Comparison of ENCODE assay signal across 1 cellular context in the genomic region with DNA sequence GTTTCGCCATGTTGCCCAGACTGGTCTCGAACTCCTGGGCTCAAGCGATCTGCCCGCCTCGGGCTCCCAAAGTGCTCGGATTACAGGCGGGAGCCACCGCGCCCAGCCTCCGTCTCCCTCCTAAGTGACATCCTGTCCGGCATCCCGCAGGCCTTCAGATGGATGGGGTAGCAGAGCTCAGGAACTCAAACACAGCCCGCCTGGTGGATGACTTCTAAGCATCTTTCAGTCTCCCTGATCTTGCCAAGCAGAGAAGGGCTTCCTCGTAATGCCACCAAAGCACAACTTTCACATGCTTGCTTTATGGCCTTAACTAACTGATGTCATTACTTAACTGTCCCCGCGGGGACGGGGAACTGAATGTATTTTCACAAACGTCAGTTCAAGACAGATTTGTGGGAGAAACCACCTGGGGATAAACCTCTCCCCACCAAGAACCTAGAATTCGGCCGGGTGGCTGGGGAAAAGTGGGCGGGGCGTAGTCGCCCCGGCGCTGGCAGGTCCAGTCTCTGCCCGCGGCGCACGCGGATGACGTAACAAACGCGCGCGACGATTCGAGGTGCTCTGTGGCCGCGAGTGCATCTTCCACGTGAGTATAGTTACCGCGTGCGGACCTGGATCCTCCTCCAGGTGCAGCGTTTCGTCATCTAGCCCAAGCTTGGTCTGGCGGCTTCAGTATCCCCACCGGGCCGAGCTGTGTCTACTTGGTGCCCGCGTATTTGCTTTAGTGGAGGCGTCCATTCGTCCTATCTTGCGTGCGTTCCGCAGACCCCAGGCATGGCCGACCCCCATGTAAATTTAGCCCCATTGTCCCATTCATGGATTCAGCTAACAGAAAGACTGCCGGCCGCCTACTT.
TF ChIP-seq lines count a peak whose summit lies in the region.

A gene with protein sequence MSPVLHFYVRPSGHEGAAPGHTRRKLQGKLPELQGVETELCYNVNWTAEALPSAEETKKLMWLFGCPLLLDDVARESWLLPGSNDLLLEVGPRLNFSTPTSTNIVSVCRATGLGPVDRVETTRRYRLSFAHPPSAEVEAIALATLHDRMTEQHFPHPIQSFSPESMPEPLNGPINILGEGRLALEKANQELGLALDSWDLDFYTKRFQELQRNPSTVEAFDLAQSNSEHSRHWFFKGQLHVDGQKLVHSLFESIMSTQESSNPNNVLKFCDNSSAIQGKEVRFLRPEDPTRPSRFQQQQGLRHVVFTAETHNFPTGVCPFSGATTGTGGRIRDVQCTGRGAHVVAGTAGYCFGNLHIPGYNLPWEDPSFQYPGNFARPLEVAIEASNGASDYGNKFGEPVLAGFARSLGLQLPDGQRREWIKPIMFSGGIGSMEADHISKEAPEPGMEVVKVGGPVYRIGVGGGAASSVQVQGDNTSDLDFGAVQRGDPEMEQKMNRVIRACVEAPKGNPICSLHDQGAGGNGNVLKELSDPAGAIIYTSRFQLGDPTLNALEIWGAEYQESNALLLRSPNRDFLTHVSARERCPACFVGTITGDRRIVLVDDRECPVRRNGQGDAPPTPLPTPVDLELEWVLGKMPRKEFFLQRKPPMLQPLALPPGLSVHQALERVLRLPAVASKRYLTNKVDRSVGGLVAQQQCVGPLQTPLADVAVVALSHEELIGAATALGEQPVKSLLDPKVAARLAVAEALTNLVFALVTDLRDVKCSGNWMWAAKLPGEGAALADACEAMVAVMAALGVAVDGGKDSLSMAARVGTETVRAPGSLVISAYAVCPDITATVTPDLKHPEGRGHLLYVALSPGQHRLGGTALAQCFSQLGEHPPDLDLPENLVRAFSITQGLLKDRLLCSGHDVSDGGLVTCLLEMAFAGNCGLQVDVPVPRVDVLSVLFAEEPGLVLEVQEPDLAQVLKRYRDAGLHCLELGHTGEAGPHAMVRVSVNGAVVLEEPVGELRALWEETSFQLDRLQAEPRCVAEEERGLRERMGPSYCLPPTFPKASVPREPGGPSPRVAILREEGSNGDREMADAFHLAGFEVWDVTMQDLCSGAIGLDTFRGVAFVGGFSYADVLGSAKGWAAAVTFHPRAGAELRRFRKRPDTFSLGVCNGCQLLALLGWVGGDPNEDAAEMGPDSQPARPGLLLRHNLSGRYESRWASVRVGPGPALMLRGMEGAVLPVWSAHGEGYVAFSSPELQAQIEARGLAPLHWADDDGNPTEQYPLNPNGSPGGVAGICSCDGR (N-terminal part only) (plus strand): TSS at position 539 of the 857 bp plus-strand sequence. CDS start 4,649 bp downstream, outside the sequence.

TF ChIP-seq in K562, 482 proteins besides CTCF, POLR2A, EP300 and RAD21 (continued from another document and continues in another):
- TF ChIP-seq, protein P1, sequence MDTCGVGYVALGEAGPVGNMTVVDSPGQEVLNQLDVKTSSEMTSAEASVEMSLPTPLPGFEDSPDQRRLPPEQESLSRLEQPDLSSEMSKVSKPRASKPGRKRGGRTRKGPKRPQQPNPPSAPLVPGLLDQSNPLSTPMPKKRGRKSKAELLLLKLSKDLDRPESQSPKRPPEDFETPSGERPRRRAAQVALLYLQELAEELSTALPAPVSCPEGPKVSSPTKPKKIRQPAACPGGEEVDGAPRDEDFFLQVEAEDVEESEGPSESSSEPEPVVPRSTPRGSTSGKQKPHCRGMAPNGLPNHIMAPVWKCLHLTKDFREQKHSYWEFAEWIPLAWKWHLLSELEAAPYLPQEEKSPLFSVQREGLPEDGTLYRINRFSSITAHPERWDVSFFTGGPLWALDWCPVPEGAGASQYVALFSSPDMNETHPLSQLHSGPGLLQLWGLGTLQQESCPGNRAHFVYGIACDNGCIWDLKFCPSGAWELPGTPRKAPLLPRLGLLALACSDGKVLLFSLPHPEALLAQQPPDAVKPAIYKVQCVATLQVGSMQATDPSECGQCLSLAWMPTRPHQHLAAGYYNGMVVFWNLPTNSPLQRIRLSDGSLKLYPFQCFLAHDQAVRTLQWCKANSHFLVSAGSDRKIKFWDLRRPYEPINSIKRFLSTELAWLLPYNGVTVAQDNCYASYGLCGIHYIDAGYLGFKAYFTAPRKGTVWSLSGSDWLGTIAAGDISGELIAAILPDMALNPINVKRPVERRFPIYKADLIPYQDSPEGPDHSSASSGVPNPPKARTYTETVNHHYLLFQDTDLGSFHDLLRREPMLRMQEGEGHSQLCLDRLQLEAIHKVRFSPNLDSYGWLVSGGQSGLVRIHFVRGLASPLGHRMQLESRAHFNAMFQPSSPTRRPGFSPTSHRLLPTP (IDR thresholded peaks at IDR 0.05; ENCODE audit: borderline replicate concordance, extremely low read depth, insufficient read length), result no peak
- TF ChIP-seq ZNF668 (CRISPR knock-in tag; IDR thresholded peaks at IDR 0.05), result no peak
- no peak for TF ChIP-seq ZNF184 (CRISPR knock-in tag; IDR thresholded peaks at IDR 0.05)
- no peak for TF ChIP-seq NR2C2 (CRISPR knock-in tag; IDR thresholded peaks at IDR 0.05)
- no peak; the same call in 1 of the 2 replicates for TF ChIP-seq NR2C2 (tag; IDR thresholded peaks at IDR 0.05)
- TF ChIP-seq ARHGAP35 (IDR thresholded peaks at IDR 0.05; ENCODE audit: partially characterized antibody), result no peak
- no peak for TF ChIP-seq DPF2 (IDR thresholded peaks at IDR 0.05)
- TF ChIP-seq MTA1 (IDR thresholded peaks at IDR 0.05; ENCODE audit: borderline replicate concordance), result peak; percentile 99
- no peak for TF ChIP-seq ZNF217 (CRISPR knock-in tag; IDR thresholded peaks at IDR 0.05)
- TF ChIP-seq E2F3 (CRISPR knock-in tag; IDR thresholded peaks at IDR 0.05), result no peak
- TF ChIP-seq, protein P2, sequence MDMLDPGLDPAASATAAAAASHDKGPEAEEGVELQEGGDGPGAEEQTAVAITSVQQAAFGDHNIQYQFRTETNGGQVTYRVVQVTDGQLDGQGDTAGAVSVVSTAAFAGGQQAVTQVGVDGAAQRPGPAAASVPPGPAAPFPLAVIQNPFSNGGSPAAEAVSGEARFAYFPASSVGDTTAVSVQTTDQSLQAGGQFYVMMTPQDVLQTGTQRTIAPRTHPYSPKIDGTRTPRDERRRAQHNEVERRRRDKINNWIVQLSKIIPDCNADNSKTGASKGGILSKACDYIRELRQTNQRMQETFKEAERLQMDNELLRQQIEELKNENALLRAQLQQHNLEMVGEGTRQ (CRISPR knock-in tag; IDR thresholded peaks at IDR 0.05), result no peak
- TF ChIP-seq SMAD4 (CRISPR knock-in tag; conservative IDR thresholded peaks at IDR 0.05), result peak; percentile 54
- no peak for TF ChIP-seq MCM7 (IDR thresholded peaks at IDR 0.05)
- TF ChIP-seq, protein P3, sequence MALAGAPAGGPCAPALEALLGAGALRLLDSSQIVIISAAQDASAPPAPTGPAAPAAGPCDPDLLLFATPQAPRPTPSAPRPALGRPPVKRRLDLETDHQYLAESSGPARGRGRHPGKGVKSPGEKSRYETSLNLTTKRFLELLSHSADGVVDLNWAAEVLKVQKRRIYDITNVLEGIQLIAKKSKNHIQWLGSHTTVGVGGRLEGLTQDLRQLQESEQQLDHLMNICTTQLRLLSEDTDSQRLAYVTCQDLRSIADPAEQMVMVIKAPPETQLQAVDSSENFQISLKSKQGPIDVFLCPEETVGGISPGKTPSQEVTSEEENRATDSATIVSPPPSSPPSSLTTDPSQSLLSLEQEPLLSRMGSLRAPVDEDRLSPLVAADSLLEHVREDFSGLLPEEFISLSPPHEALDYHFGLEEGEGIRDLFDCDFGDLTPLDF (CRISPR knock-in tag; IDR thresholded peaks at IDR 0.05), result 0 out of 2 replicates have a peak, but pooled peaks have one; percentile 29
- TF ChIP-seq, protein P4, sequence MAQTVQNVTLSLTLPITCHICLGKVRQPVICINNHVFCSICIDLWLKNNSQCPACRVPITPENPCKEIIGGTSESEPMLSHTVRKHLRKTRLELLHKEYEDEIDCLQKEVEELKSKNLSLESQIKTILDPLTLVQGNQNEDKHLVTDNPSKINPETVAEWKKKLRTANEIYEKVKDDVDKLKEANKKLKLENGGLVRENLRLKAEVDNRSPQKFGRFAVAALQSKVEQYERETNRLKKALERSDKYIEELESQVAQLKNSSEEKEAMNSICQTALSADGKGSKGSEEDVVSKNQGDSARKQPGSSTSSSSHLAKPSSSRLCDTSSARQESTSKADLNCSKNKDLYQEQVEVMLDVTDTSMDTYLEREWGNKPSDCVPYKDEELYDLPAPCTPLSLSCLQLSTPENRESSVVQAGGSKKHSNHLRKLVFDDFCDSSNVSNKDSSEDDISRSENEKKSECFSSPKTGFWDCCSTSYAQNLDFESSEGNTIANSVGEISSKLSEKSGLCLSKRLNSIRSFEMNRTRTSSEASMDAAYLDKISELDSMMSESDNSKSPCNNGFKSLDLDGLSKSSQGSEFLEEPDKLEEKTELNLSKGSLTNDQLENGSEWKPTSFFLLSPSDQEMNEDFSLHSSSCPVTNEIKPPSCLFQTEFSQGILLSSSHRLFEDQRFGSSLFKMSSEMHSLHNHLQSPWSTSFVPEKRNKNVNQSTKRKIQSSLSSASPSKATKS (CRISPR knock-in tag; IDR thresholded peaks at IDR 0.05), result no peak
- no peak for TF ChIP-seq ZBTB17 (CRISPR knock-in tag; IDR thresholded peaks at IDR 0.05)
- TF ChIP-seq ZNF133 (CRISPR knock-in tag; IDR thresholded peaks at IDR 0.05), result no peak
- peak; percentile 72; the same call in 1 of the 2 replicates for TF ChIP-seq CEBPB (tag; IDR thresholded peaks at IDR 0.05)
- TF ChIP-seq, protein P5, sequence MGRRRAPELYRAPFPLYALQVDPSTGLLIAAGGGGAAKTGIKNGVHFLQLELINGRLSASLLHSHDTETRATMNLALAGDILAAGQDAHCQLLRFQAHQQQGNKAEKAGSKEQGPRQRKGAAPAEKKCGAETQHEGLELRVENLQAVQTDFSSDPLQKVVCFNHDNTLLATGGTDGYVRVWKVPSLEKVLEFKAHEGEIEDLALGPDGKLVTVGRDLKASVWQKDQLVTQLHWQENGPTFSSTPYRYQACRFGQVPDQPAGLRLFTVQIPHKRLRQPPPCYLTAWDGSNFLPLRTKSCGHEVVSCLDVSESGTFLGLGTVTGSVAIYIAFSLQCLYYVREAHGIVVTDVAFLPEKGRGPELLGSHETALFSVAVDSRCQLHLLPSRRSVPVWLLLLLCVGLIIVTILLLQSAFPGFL (CRISPR knock-in tag; IDR thresholded peaks at IDR 0.05), result no peak
- no peak for TF ChIP-seq TSC22D4 (tag; IDR thresholded peaks at IDR 0.05)
- TF ChIP-seq HNRNPK (IDR thresholded peaks at IDR 0.05; ENCODE audit: low read depth, low read length, poor library complexity, severe bottlenecking), result no peak
- TF ChIP-seq POLR2AphosphoS2 (IDR thresholded peaks at IDR 0.05; ENCODE audit: low read length), result no peak
- TF ChIP-seq, protein P6, sequence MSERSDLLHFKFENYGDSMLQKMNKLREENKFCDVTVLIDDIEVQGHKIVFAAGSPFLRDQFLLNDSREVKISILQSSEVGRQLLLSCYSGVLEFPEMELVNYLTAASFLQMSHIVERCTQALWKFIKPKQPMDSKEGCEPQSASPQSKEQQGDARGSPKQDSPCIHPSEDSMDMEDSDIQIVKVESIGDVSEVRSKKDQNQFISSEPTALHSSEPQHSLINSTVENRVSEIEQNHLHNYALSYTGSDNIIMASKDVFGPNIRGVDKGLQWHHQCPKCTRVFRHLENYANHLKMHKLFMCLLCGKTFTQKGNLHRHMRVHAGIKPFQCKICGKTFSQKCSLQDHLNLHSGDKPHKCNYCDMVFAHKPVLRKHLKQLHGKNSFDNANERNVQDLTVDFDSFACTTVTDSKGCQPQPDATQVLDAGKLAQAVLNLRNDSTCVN (CRISPR knock-in tag; IDR thresholded peaks at IDR 0.05), result no peak
- no peak for TF ChIP-seq ZNF311 (CRISPR knock-in tag; IDR thresholded peaks at IDR 0.05)
- TF ChIP-seq ZFPM2 (CRISPR knock-in tag; IDR thresholded peaks at IDR 0.05), result no peak
- TF ChIP-seq CHCHD3 (CRISPR knock-in tag; IDR thresholded peaks at IDR 0.05), result no peak
- no peak for TF ChIP-seq PHTF2 (CRISPR knock-in tag; IDR thresholded peaks at IDR 0.05)
- TF ChIP-seq RBM17 (IDR thresholded peaks at IDR 0.05; ENCODE audit: borderline replicate concordance, low read depth, low read length), result no peak
- TF ChIP-seq, protein P7, sequence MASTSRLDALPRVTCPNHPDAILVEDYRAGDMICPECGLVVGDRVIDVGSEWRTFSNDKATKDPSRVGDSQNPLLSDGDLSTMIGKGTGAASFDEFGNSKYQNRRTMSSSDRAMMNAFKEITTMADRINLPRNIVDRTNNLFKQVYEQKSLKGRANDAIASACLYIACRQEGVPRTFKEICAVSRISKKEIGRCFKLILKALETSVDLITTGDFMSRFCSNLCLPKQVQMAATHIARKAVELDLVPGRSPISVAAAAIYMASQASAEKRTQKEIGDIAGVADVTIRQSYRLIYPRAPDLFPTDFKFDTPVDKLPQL (IDR thresholded peaks at IDR 0.05; ENCODE audit: extremely low read depth, insufficient read length), result no peak
- TF ChIP-seq, protein P8, sequence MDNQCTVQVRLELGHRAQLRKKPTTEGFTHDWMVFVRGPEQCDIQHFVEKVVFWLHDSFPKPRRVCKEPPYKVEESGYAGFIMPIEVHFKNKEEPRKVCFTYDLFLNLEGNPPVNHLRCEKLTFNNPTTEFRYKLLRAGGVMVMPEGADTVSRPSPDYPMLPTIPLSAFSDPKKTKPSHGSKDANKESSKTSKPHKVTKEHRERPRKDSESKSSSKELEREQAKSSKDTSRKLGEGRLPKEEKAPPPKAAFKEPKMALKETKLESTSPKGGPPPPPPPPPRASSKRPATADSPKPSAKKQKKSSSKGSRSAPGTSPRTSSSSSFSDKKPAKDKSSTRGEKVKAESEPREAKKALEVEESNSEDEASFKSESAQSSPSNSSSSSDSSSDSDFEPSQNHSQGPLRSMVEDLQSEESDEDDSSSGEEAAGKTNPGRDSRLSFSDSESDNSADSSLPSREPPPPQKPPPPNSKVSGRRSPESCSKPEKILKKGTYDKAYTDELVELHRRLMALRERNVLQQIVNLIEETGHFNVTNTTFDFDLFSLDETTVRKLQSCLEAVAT (IDR thresholded peaks at IDR 0.05), result no peak
- no peak for TF ChIP-seq NFYB (IDR thresholded peaks at IDR 0.05; ENCODE audit: extremely low read depth, insufficient read length)
- TF ChIP-seq ZNF146 (CRISPR knock-in tag; IDR thresholded peaks at IDR 0.05; ENCODE audit: unreplicated experiment), result no peak
- TF ChIP-seq SMAD3 (CRISPR knock-in tag; conservative IDR thresholded peaks at IDR 0.05), result no peak
- peak; percentile 26; the same call in 1 of the 2 replicates for TF ChIP-seq CHD2 (IDR thresholded peaks at IDR 0.05; ENCODE audit: low read depth, low read length)
- TF ChIP-seq PURB (CRISPR knock-in tag; IDR thresholded peaks at IDR 0.05; ENCODE audit: low read depth), result no peak
- TF ChIP-seq ZFP36 (IDR thresholded peaks at IDR 0.05; ENCODE audit: low read depth, low read length, partially characterized antibody), result no peak
- TF ChIP-seq POLR2G (IDR thresholded peaks at IDR 0.05; ENCODE audit: low read depth, low read length), result peak; percentile 81
- no peak for TF ChIP-seq SRSF9 (IDR thresholded peaks at IDR 0.05; ENCODE audit: borderline replicate concordance, low read depth, low read length)
- no peak for TF ChIP-seq STAT5A (IDR thresholded peaks at IDR 0.05; ENCODE audit: borderline replicate concordance, low read length)
- TF ChIP-seq RBBP5 (IDR thresholded peaks at IDR 0.05; ENCODE audit: borderline replicate concordance, insufficient read depth, low read length, poor library complexity, severe bottlenecking), result peak; percentile 92
- TF ChIP-seq FOXJ2 (tag; IDR thresholded peaks at IDR 0.05), result no peak
- no peak for TF ChIP-seq HDGF (IDR thresholded peaks at IDR 0.05)
- no peak for TF ChIP-seq COPS2 (conservative IDR thresholded peaks at IDR 0.05)
